ENCODE assay signal across 18 cellular contexts in the genomic region with DNA sequence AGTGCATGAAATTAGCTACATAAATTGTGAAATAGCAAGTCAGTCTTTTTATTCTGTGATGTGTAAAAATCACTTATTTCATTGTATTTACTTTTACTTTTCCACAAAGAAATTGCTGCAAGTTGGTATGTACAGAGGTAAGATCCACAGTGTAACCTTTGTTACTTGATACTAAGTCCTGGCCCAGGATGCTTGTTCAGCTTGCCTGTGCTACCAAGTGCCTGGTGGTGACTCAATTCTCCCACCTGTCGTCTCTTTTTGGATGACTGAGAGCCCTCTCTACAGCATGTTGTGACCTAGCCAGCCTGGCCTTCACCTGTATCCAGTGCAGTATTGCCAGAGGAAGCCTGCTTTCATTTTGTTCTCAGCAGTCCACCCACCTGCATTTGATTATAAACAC. TPM values are rescaled to one million over a fixed set of nuclear protein-coding genes. Genes with fewer than 3 reads are reported as not detected.
DNase-seq lines count a peak whose midpoint lies in the region; ATAC-seq lines count a peak whose summit lies in the region.
"Had no signal": no experiment of that assay in that cellular context is flagged by ENCODE, and none has a peak within 500 bp of the region (broad histone marks: within the 10 kb centered on the region; RNA-seq: fewer than 3 reads in every experiment).

No MANE protein-coding gene starts in this region.

- ATAC-seq in left lobe of liver: peak; percentile 53
- no peak for ATAC-seq in GM19324 (IDR thresholded peaks at IDR 0.05; ENCODE audit: low FRiP score, unreplicated experiment)

- in situ Hi-C loops in G401 (cut with HindIII; ENCODE audit: low sequenced_read_pairs): no loop called here

- DNase-seq in NCI-H748 (lab: John Stamatoyannopoulos, UW; ENCODE audit: unreplicated experiment): peak; percentile 49
- no peak for DNase-seq in NCI-H748 treated with DMSO at 0.1 percent for 48 hours (lab: John Stamatoyannopoulos, UW)
- peak; percentile 42 for DNase-seq in G401 (ENCODE audit: low spot score)
- DNase-seq in NCI-H345 treated with DMSO at 0.1 percent for 48 hours (lab: John Stamatoyannopoulos, UW; ENCODE audit: unreplicated experiment): peak; percentile 31
- DNase-seq in left lobe of liver (ENCODE audit: low spot score): no peak
- DNase-seq in dedifferentiated amniotic fluid mesenchymal stem cell (ENCODE audit: extremely low spot score): no peak
- no peak for DNase-seq in SKM-1 treated with dmso at 0.1 percent for 144 hours (lab: John Stamatoyannopoulos, UW; ENCODE audit: unreplicated experiment)
- DNase-seq: activated naive CD4-positive, alpha-beta T cell; activated T-cell treated with anti-CD3 and anti-CD28 coated beads, Interleukin-2, amount 50 U/mL, for 24 hours; amniotic stem cell; GOT3; mesenchymal stem cell; naive B cell; NCI-H1092 treated with DMSO at 0.1 percent for 48 hours; NCI-H226; nucleus accumbens; upper lobe of left lung had no signal

RNA-seq across cellular contexts. Expression of gene ANKRD6, which starts 54.9 kb away (rescaled TPM):
- total RNA-seq in G401 (2014; rRNA removed; shearing (Covaris generic)): 12.1 and 22.1 TPM in 2 replicates
- total RNA-seq in left lobe of liver: 7.1 TPM

Comparison
In these comparisons a context has a peak if more than half of its experiments do, and no peak if none do; other contexts are left out.
1. DNase-seq: peak in NCI-H748 (single experiment), G401 (single experiment) and NCI-H345 treated with DMSO at 0.1 percent for 48 hours (single experiment); none in NCI-H748 treated with DMSO at 0.1 percent for 48 hours (single experiment), left lobe of liver (single experiment), dedifferentiated amniotic fluid mesenchymal stem cell (single experiment) and SKM-1 treated with dmso at 0.1 percent for 144 hours (single experiment).